Comparison of ENCODE assay signal across 21 cellular contexts in genomic region chr19:48866692-48867091, GRCh38. TPM values are rescaled to one million over a fixed set of nuclear protein-coding genes. Genes with fewer than 3 reads are reported as not detected.
DNase-seq lines count a peak whose midpoint lies in the region; ATAC-seq and TF ChIP-seq lines count a peak whose summit lies in the region.
"Had no signal": no experiment of that assay in that cellular context is flagged by ENCODE, and none has a peak within 500 bp of the region (broad histone marks: within the 10 kb centered on the region; RNA-seq: fewer than 3 reads in every experiment).

No MANE protein-coding gene starts in this region.

- H2AFZ ChIP-seq in mesenchymal stem cell (ENCODE audit: low read depth, low read length) (no peak overlapping the region), trophoblast cell (ENCODE audit: insufficient read depth, low read length, poor library complexity) (no peak overlapping the region)

- H3K4me2 ChIP-seq in mesenchymal stem cell (ENCODE audit: low read length, poor library complexity, severe bottlenecking) (no peak overlapping the region), trophoblast cell (ENCODE audit: low read length) (no peak overlapping the region)

- H3K18ac ChIP-seq in mesenchymal stem cell (ENCODE audit: low read depth in 1 of 2, low read length in 2 of 2) (no peak overlapping the region), trophoblast cell (ENCODE audit: low read length) (no peak overlapping the region)

- H3K9me3 ChIP-seq in breast epithelium (no peaks in the 10 kb centered on the region), mesenchymal stem cell (ENCODE audit: control insufficient read depth, low read length) (no peaks in the 10 kb centered on the region), stomach (no peaks in the 10 kb centered on the region), trophoblast cell (ENCODE audit: insufficient read depth, low read depth, low read length) (no peaks in the 10 kb centered on the region)
- H3K9me3 ChIP-seq: sigmoid colon had no signal

- H3K23ac ChIP-seq in mesenchymal stem cell (ENCODE audit: low read length in 2 of 2) (no peak overlapping the region), trophoblast cell (ENCODE audit: low read length) (no peak overlapping the region)

- no peak for DNase-seq in HFFc6
- no peak for DNase-seq in breast epithelium (ENCODE audit: low spot score in 2 of 2)
- DNase-seq in mesenchymal stem cell, result no peak
- no peak for DNase-seq in stomach
- DNase-seq in trophoblast cell, result no peak
- no peak for DNase-seq in foreskin melanocyte
- DNase-seq: activated CD4-positive, alpha-beta T cell treated with anti-CD3 and anti-CD28 coated beads, Interleukin-2, amount 10 ng/mL, durations not matched to agents 24 days and 14 days; activated T-cell treated with anti-CD3 and anti-CD28 coated beads for 4 hours; hypothalamus; KG1; left colon; naive B cell; SHP77 treated with DMSO at 0.1 percent for 48 hours; sigmoid colon; T-helper 9 cell had no signal

- no peak overlapping the region for H4K12ac ChIP-seq in trophoblast cell (ENCODE audit: low read depth, low read length)

- H3K36me3 ChIP-seq in breast epithelium (no peaks in the 10 kb centered on the region), mesenchymal stem cell (ENCODE audit: control insufficient read depth in 1 of 2, insufficient read depth in 2 of 2, low read depth in 1 of 2, low read length in 2 of 2) (peaks cover 10 to 30% of the 10 kb centered on the region in 2 experiments), stomach (peaks cover 0 to 12% (median 0%) of the 10 kb centered on the region in 4 donors), trophoblast cell (ENCODE audit: control insufficient read depth in 1 of 2, insufficient read depth in 2 of 2, low read length in 2 of 2) (no peaks in the 10 kb centered on the region)

- H2AK5ac ChIP-seq in mesenchymal stem cell (ENCODE audit: low read length, severe bottlenecking) (no peak overlapping the region), trophoblast cell (ENCODE audit: low read length) (no peak overlapping the region)

- H2BK12ac ChIP-seq in mesenchymal stem cell (ENCODE audit: low read length in 2 of 2) (no peak overlapping the region), trophoblast cell (ENCODE audit: low read length) (no peak overlapping the region)

- H4K8ac ChIP-seq in mesenchymal stem cell (ENCODE audit: low read length) (no peak overlapping the region), trophoblast cell (ENCODE audit: low read depth, low read length) (no peak overlapping the region)

- H3K4me3 ChIP-seq in breast epithelium (peak overlapping the region in 2 of 3 donors; percentile 53 to 77), mesenchymal stem cell (ENCODE audit: insufficient read depth in 1 of 2, low read depth in 1 of 2, low read length in 2 of 2) (peak overlapping the region in 1 of 2 experiments; percentile 87), stomach (peak overlapping the region in 1 of 4 donors; percentile 47), trophoblast cell (ENCODE audit: low read depth, low read length) (no peak overlapping the region)

- peak overlapping the region; percentile 65 for H3K27ac Mint-ChIP-seq in HFFc6
- H3K27ac Mint-ChIP-seq: activated naive CD4-positive, alpha-beta T cell treated with anti-CD3 and anti-CD28 coated beads, Interleukin-2, amount 50 U/mL, for 24 hours; CD14-positive monocyte; stimulated activated memory B cell treated with anti-CD40 and anti-IgM and Interleukin-4, amounts not matched to agents 10 μg/mL and 1 μg/mL and 100 μg/mL, for 72 hours had no signal

- H3K9me3 Mint-ChIP-seq in HFFc6, result no peaks in the 10 kb centered on the region
- H3K9me3 Mint-ChIP-seq: activated CD4-positive, alpha-beta T cell treated with anti-CD3 and anti-CD28 coated beads, Interleukin-2, amount 10 ng/mL, durations not matched to agents 24 days and 14 days; activated naive CD4-positive, alpha-beta T cell treated with anti-CD3 and anti-CD28 coated beads, Interleukin-2, amount 50 U/mL, for 24 hours; CD14-positive monocyte; naive B cell; stimulated activated memory B cell treated with anti-CD40 and anti-IgM and Interleukin-4, amounts not matched to agents 10 μg/mL and 1 μg/mL and 100 μg/mL, for 72 hours had no signal

- no peak for TF ChIP-seq CTCF in HFFc6 (IDR thresholded peaks at IDR 0.05)
- no peak for TF ChIP-seq CTCF in breast epithelium (IDR thresholded peaks at IDR 0.05)
- TF ChIP-seq CTCF in stomach (IDR thresholded peaks at IDR 0.05), result no peak

- peak overlapping the region; percentile 86 for H3K4me3 Mint-ChIP-seq in HFFc6
- H3K4me3 Mint-ChIP-seq: activated CD4-positive, alpha-beta T cell treated with anti-CD3 and anti-CD28 coated beads, Interleukin-2, amount 10 ng/mL, durations not matched to agents 24 days and 14 days; activated naive CD4-positive, alpha-beta T cell treated with anti-CD3 and anti-CD28 coated beads, Interleukin-2, amount 50 U/mL, for 24 hours; stimulated activated memory B cell treated with anti-CD40 and anti-IgM and Interleukin-4, amounts not matched to agents 10 μg/mL and 1 μg/mL and 100 μg/mL, for 72 hours had no signal

- H2BK5ac ChIP-seq in mesenchymal stem cell (ENCODE audit: low read depth, low read length, poor library complexity, severe bottlenecking), result no peak overlapping the region
- H2BK5ac ChIP-seq in trophoblast cell (ENCODE audit: low read depth, low read length, poor library complexity), result no peak overlapping the region

- H3K9ac ChIP-seq in mesenchymal stem cell (ENCODE audit: low read length) (peak overlapping the region; percentile 90), trophoblast cell (ENCODE audit: low read length) (no peak overlapping the region)

- H3K4me1 ChIP-seq in breast epithelium (peaks cover 0 to 10% of the 10 kb centered on the region in 2 donors), mesenchymal stem cell (ENCODE audit: control insufficient read depth, insufficient read depth, low read depth, low read length) (peaks cover 14% of the 10 kb centered on the region), stomach (peaks cover 20 to 36% (median 26%) of the 10 kb centered on the region in 4 donors), trophoblast cell (ENCODE audit: control insufficient read depth in 1 of 2, insufficient read depth in 2 of 2, low read length in 2 of 2) (peaks cover 0 to 5% of the 10 kb centered on the region in 2 experiments)

- no peaks in the 10 kb centered on the region for H3K79me2 ChIP-seq in trophoblast cell (ENCODE audit: control insufficient read depth, insufficient read depth, low read length, poor library complexity)

- H3K4ac ChIP-seq in mesenchymal stem cell (ENCODE audit: low read depth in 1 of 2, low read length in 2 of 2), result no peak overlapping the region
- no peak overlapping the region for H3K4ac ChIP-seq in trophoblast cell (ENCODE audit: low read depth, low read length)

- peaks cover 7% of the 10 kb centered on the region; the same call in 1 of the 2 replicates for H3K36me3 Mint-ChIP-seq in HFFc6 (ENCODE audit: low read depth)
- H3K36me3 Mint-ChIP-seq: activated naive CD4-positive, alpha-beta T cell treated with anti-CD3 and anti-CD28 coated beads, Interleukin-2, amount 50 U/mL, for 24 hours; CD14-positive monocyte; naive B cell; stimulated activated memory B cell treated with anti-CD40 and anti-IgM and Interleukin-4, amounts not matched to agents 10 μg/mL and 1 μg/mL and 100 μg/mL, for 72 hours had no signal

- TF ChIP-seq POLR2A in breast epithelium (IDR thresholded peaks at IDR 0.05) (no peak), stomach (IDR thresholded peaks at IDR 0.05) (no peak)

- H3K27me3 ChIP-seq in breast epithelium (no peaks in the 10 kb centered on the region), mesenchymal stem cell (ENCODE audit: control insufficient read depth in 1 of 2, insufficient read depth in 1 of 2, low read length in 2 of 2) (no peaks in the 10 kb centered on the region), stomach (no peaks in the 10 kb centered on the region), trophoblast cell (ENCODE audit: insufficient read depth, low read length) (no peaks in the 10 kb centered on the region)
- H3K27me3 ChIP-seq: sigmoid colon had no signal

- no peak for ATAC-seq in HG03432 (IDR thresholded peaks at IDR 0.05; ENCODE audit: unreplicated experiment)
- ATAC-seq in HG03108 (IDR thresholded peaks at IDR 0.05; ENCODE audit: unreplicated experiment), result no peak
- ATAC-seq: left colon; stimulated activated memory B cell treated with anti-CD40 and anti-IgM and Interleukin-4, amounts not matched to agents 10 μg/mL and 1 μg/mL and 100 μg/mL, for 72 hours had no signal

- H4K91ac ChIP-seq in mesenchymal stem cell (ENCODE audit: low read length), result no peak overlapping the region
- no peak overlapping the region for H4K91ac ChIP-seq in trophoblast cell (ENCODE audit: low read depth, low read length)

- H3K4me1 Mint-ChIP-seq in HFFc6 (ENCODE audit: low read depth), result peaks cover 28% of the 10 kb centered on the region

- H3K27ac ChIP-seq in breast epithelium (peak overlapping the region; percentile 92 to 96), mesenchymal stem cell (ENCODE audit: low read length, poor library complexity, severe bottlenecking) (no peak overlapping the region), stomach (peak overlapping the region in 4 of 5 donors; percentile 81 to 89 (median 84)), trophoblast cell (ENCODE audit: low read depth, low read length) (no peak overlapping the region)
- H3K27ac ChIP-seq: epithelial cell of prostate had no signal

- H2BK120ac ChIP-seq in mesenchymal stem cell (ENCODE audit: low read depth, low read length) (no peak overlapping the region), trophoblast cell (ENCODE audit: insufficient read depth, low read length, poor library complexity) (no peak overlapping the region)

- WGBS in mesenchymal stem cell, result 80% methylated on average over 6 of the region's 6 CpGs
- 64 to 78% (median 65%) methylated on average over 4 to 6 of the region's 6 CpGs for WGBS in stomach, 5 donors
- WGBS in trophoblast cell (ENCODE audit: extremely low coverage, insufficient coverage, insufficient read length), result no CpG with 5 or more reads among the region's 6 CpGs

- TF ChIP-seq EP300 in stomach (IDR thresholded peaks at IDR 0.05), result no peak

- H3K79me1 ChIP-seq in mesenchymal stem cell (replicated peaks; ENCODE audit: low read length, poor library complexity, severe bottlenecking) (peaks cover 6% of the 10 kb centered on the region), trophoblast cell (ENCODE audit: low read length) (peaks cover 5% of the 10 kb centered on the region)

- H3K27me3 Mint-ChIP-seq in HFFc6 (ENCODE audit: insufficient read depth), result peaks cover 2% of the 10 kb centered on the region
- H3K27me3 Mint-ChIP-seq: activated naive CD4-positive, alpha-beta T cell treated with anti-CD3 and anti-CD28 coated beads, Interleukin-2, amount 50 U/mL, for 24 hours had no signal

- intact Hi-C loops in breast epithelium (cut with DNase I; ENCODE audit: low total_unique reads), result no loop called here
- intact Hi-C loops in stomach (cut with DNase I; ENCODE audit: low total_unique reads), result no loop called here

- H3K14ac ChIP-seq in mesenchymal stem cell (ENCODE audit: low read length in 2 of 2) (no peak overlapping the region), trophoblast cell (ENCODE audit: low read length) (no peak overlapping the region)

- H2BK15ac ChIP-seq in mesenchymal stem cell (ENCODE audit: low read depth, poor library complexity, severe bottlenecking), result no peak overlapping the region

RNA-seq across cellular contexts. Expression of gene PLEKHA4, which starts 1.7 kb away (rescaled TPM):
- 10 to 100 TPM in 4 of 6 experiments, 1 to 10 TPM in 2; 7.7 to 15.1 (median 13.2) TPM for total RNA-seq in HFFc6 (2021; fragmentation: NEBNext Ultra II Directional; extraction: Animal tissue kit (Norgen Biotek cat#: 25700))
- total RNA-seq in breast epithelium (10 to 100 TPM in 2 of 3 donors, 1 to 10 TPM in 1; 6.4 to 25.6 (median 22.4) TPM), stomach (10 to 100 TPM in 2 of 5 donors, 1 to 10 TPM in 3; 1.7 to 35.6 (median 4.8) TPM)
- polyA plus RNA-seq in mesenchymal stem cell (2013, experiment 1 of 2), result 20.7 TPM
- polyA plus RNA-seq in mesenchymal stem cell (2013, experiment 2 of 2), result 20.0 TPM
- 10 to 100 TPM; 30.1 to 85.0 (median 75.3) TPM for polyA plus RNA-seq in stomach
- polyA plus RNA-seq in trophoblast cell (2013), result 2.9 and 3.3 TPM in 2 replicates

RNA-seq across cellular contexts. Expression of gene PPP1R15A, which starts 5.5 kb away (rescaled TPM):
- total RNA-seq in HFFc6 (2021; fragmentation: NEBNext Ultra II Directional; extraction: Animal tissue kit (Norgen Biotek cat#: 25700)), result 10 to 100 TPM; 70.2 to 97.3 (median 89.6) TPM
- 10 to 100 TPM; 59.6 to 74.2 (median 65.4) TPM for total RNA-seq in breast epithelium
- 121 TPM for polyA plus RNA-seq in mesenchymal stem cell (2013, experiment 1 of 2)
- 118 TPM for polyA plus RNA-seq in mesenchymal stem cell (2013, experiment 2 of 2)
- 100 to 1,000 TPM in 1 of 5 donors, 10 to 100 TPM in 4; 14.6 to 107 (median 35.1) TPM for total RNA-seq in stomach
- polyA plus RNA-seq in stomach, result 10 to 100 TPM; 34.6 to 59.8 (median 37.1) TPM
- polyA plus RNA-seq in trophoblast cell (2013), result 46.6 and 49.6 TPM in 2 replicates

RNA-seq across cellular contexts. Expression of gene HSD17B14, which starts 30.4 kb away (rescaled TPM):
- 1 to 10 TPM; 2.9 to 10.0 (median 8.9) TPM for total RNA-seq in HFFc6 (2021; fragmentation: NEBNext Ultra II Directional; extraction: Animal tissue kit (Norgen Biotek cat#: 25700))
- 10 to 100 TPM; 13.1 to 18.6 (median 14.6) TPM for total RNA-seq in breast epithelium
- polyA plus RNA-seq in mesenchymal stem cell (2013, experiment 1 of 2), result 45.5 TPM
- polyA plus RNA-seq in mesenchymal stem cell (2013, experiment 2 of 2), result 46.0 TPM
- 10 to 100 TPM in 2 of 5 donors, 1 to 10 TPM in 2, not detected in 1; 2.8 to 41.4 (median 17.3) TPM for total RNA-seq in stomach
- 1 to 10 TPM; 5.4 to 9.8 (median 9.4) TPM for polyA plus RNA-seq in stomach
- 22.2 and 25.7 TPM in 2 replicates for polyA plus RNA-seq in trophoblast cell (2013)
- polyA plus RNA-seq: CD14-positive monocyte had no signal

RNA-seq across cellular contexts. Expression of gene TULP2, which starts 31.9 kb away (rescaled TPM):
- total RNA-seq in HFFc6 (2021; fragmentation: NEBNext Ultra II Directional; extraction: Animal tissue kit (Norgen Biotek cat#: 25700)), result under 1 TPM in 1 of 6 experiments, not detected in 5; 0.38 TPM
- under 1 TPM in 2 of 3 donors, not detected in 1; 0.48 to 0.73 TPM for total RNA-seq in breast epithelium
- 0.01 TPM for polyA plus RNA-seq in mesenchymal stem cell (2013, experiment 1 of 2)
- polyA plus RNA-seq in mesenchymal stem cell (2013, experiment 2 of 2), result not detected
- 1 to 10 TPM in 2 of 5 donors, not detected in 3; 1.2 to 1.3 TPM for total RNA-seq in stomach
- polyA plus RNA-seq in stomach, result not detected
- polyA plus RNA-seq in trophoblast cell (2013), result 0.07 and 0.11 TPM in 2 replicates
- total RNA-seq: activated CD4-positive, alpha-beta T cell treated with anti-CD3 and anti-CD28 coated beads, Interleukin-2, amount 10 ng/mL, durations not matched to agents 24 days and 14 days; left colon had no signal
- polyA plus RNA-seq: CD14-positive monocyte had no signal

RNA-seq across cellular contexts. Expression of gene NUCB1, which starts 33.4 kb away (rescaled TPM):
- 100 to 1,000 TPM; 129 to 160 (median 152) TPM for total RNA-seq in HFFc6 (2021; fragmentation: NEBNext Ultra II Directional; extraction: Animal tissue kit (Norgen Biotek cat#: 25700))
- 100 to 1,000 TPM; 131 to 333 (median 223) TPM for total RNA-seq in breast epithelium
- 185 TPM for polyA plus RNA-seq in mesenchymal stem cell (2013, experiment 1 of 2)
- polyA plus RNA-seq in mesenchymal stem cell (2013, experiment 2 of 2), result 179 TPM
- 100 to 1,000 TPM; 117 to 503 (median 135) TPM for total RNA-seq in stomach
- polyA plus RNA-seq in stomach, result 100 to 1,000 TPM in 1 of 3 donors, 10 to 100 TPM in 2; 68.9 to 118 (median 91.5) TPM
- polyA plus RNA-seq in trophoblast cell (2013), result 114 and 115 TPM in 2 replicates

Comparison
In these comparisons a context has a peak if more than half of its experiments do, and no peak if none do; other contexts are left out.
1. H3K27ac ChIP-seq: peak in breast epithelium (2 of 2) and stomach (4 of 5); none in mesenchymal stem cell (single experiment) and trophoblast cell (single experiment).